ENCODE assay signal across 24 cellular contexts in genomic region chr2:153967248-153967973, GRCh38.
DNase-seq lines count a peak whose midpoint lies in the region; ATAC-seq and TF ChIP-seq lines count a peak whose summit lies in the region.
"Had no signal": no experiment of that assay in that cellular context is flagged by ENCODE, and none has a peak within 500 bp of the region (broad histone marks: within the 10 kb centered on the region; RNA-seq: fewer than 3 reads in every experiment).

No MANE protein-coding gene starts in this region.

- CTCF ChIA-PET in HCT116 (lab: Charles Lee), result no interaction called here
- CTCF ChIA-PET in activated CD4-positive, alpha-beta T cell treated with anti-CD3 and anti-CD28 coated beads, Interleukin-2, amount 10 ng/mL, durations not matched to agents 7 days and 5 days (lab: Charles Lee), result no interaction called here

- ATAC-seq in HCT116, result peak; percentile 30; the same call in 1 of the 2 replicates
- ATAC-seq in GM18498 (IDR thresholded peaks at IDR 0.05; ENCODE audit: unreplicated experiment), result no peak
- ATAC-seq: T-cell had no signal

- H3K4me3 ChIP-seq in HCT116 (replicated peaks in 1 of 2; ENCODE audit: low read depth in 1 of 2, low read length in 2 of 2), result no peak overlapping the region
- H3K4me3 ChIP-seq: BLaER1 treated with 17β-estradiol and CSF1 and Interleukin-3, amounts not matched to agents 10 nM and 100 nM; HAP-1 had no signal

- no peaks in the 10 kb centered on the region for H3K27me3 ChIP-seq in HCT116 (ENCODE audit: insufficient read depth, low read length)
- H3K27me3 ChIP-seq: BLaER1 treated with 17β-estradiol and CSF1 and Interleukin-3, amounts not matched to agents 10 nM and 100 nM had no signal

- H3K4me3 Mint-ChIP-seq in activated CD4-positive, alpha-beta T cell treated with anti-CD3 and anti-CD28 coated beads, Interleukin-2, amount 10 ng/mL, durations not matched to agents 7 days and 5 days, result no peak overlapping the region
- H3K4me3 Mint-ChIP-seq: CD4-positive, alpha-beta T cell; T-cell had no signal

- H3K9me3 Mint-ChIP-seq in activated CD4-positive, alpha-beta T cell treated with anti-CD3 and anti-CD28 coated beads, Interleukin-2, amount 10 ng/mL, durations not matched to agents 7 days and 5 days, result no peaks in the 10 kb centered on the region

- H4K20me1 ChIP-seq in HCT116 (ENCODE audit: insufficient read depth), result no peaks in the 10 kb centered on the region
- H4K20me1 ChIP-seq: BLaER1 treated with 17β-estradiol and CSF1 and Interleukin-3, amounts not matched to agents 10 nM and 100 nM had no signal

- H3K9me3 ChIP-seq in HCT116 (ENCODE audit: control insufficient read depth in 1 of 2, insufficient read depth in 1 of 2, low read depth in 1 of 2, low read length in 2 of 2), result no peaks in the 10 kb centered on the region
- H3K9me3 ChIP-seq: BLaER1 treated with 17β-estradiol and CSF1 and Interleukin-3, amounts not matched to agents 10 nM and 100 nM; HAP-1 had no signal

- H3K36me3 Mint-ChIP-seq in activated CD4-positive, alpha-beta T cell treated with anti-CD3 and anti-CD28 coated beads, Interleukin-2, amount 10 ng/mL, durations not matched to agents 7 days and 5 days (ENCODE audit: low read depth), result no peaks in the 10 kb centered on the region
- H3K36me3 Mint-ChIP-seq: T-cell had no signal

- no peak for TF ChIP-seq RAD21 in HCT116 (IDR thresholded peaks at IDR 0.05; ENCODE audit: low read depth)

- RAD21 ChIA-PET in HCT116 (lab: Charles Lee; ENCODE audit: low non-redundant PET in 1 of 2, low total read pairs in 2 of 2, uncharacterized antibody in 2 of 2, unreplicated experiment in 2 of 2), result no interaction called here

- POLR2A ChIA-PET in HCT116 (lab: Charles Lee), result no interaction called here
- POLR2A ChIA-PET in activated CD4-positive, alpha-beta T cell treated with anti-CD3 and anti-CD28 coated beads, Interleukin-2, amount 10 ng/mL, durations not matched to agents 7 days and 5 days (lab: Charles Lee), result no interaction called here

- no peaks in the 10 kb centered on the region for H3K79me2 ChIP-seq in HCT116 (ENCODE audit: insufficient read depth, low read length)

- no peak overlapping the region for H3K27ac Mint-ChIP-seq in activated CD4-positive, alpha-beta T cell treated with anti-CD3 and anti-CD28 coated beads, Interleukin-2, amount 10 ng/mL, durations not matched to agents 7 days and 5 days
- H3K27ac Mint-ChIP-seq: CD4-positive, alpha-beta T cell; T-cell had no signal

- in situ Hi-C loops in G401 (cut with HindIII; ENCODE audit: low sequenced_read_pairs), result no loop called here

- H3K27me3 Mint-ChIP-seq in activated CD4-positive, alpha-beta T cell treated with anti-CD3 and anti-CD28 coated beads, Interleukin-2, amount 10 ng/mL, durations not matched to agents 7 days and 5 days, result no peaks in the 10 kb centered on the region
- H3K27me3 Mint-ChIP-seq: CD4-positive, alpha-beta T cell; T-cell had no signal

- no peak overlapping the region for H3K4me2 ChIP-seq in HCT116 (ENCODE audit: low read length)
- H3K4me2 ChIP-seq: BLaER1 treated with 17β-estradiol and CSF1 and Interleukin-3, amounts not matched to agents 10 nM and 100 nM had no signal

- peak; percentile 70 for DNase-seq in G401 (ENCODE audit: low spot score)
- no peak for DNase-seq in HCT116 (ENCODE audit: low read depth, low spot score)
- peak; percentile 66 for DNase-seq in cerebellar cortex (ENCODE audit: low spot score)
- DNase-seq in iPS-NIHi7 (ENCODE audit: extremely low spot score), result peak; percentile 16
- DNase-seq in SIG-M5 (lab: John Stamatoyannopoulos, UW), result no peak
- no peak for DNase-seq in activated CD4-positive, alpha-beta T cell treated with anti-CD3 and anti-CD28 coated beads, Interleukin-2, amount 10 ng/mL, durations not matched to agents 7 days and 5 days
- no peak for DNase-seq in HuH-7.5 (ENCODE audit: low spot score)
- DNase-seq: AML-193; CD4-positive, alpha-beta T cell; GF-D8; Karpas-422; MV-4-11; NCI-H1105; NCI-H146; NCI-H1930; NCI-H2107; NCI-H446 treated with DMSO at 0.1 percent for 48 hours; NCI-H526; Right ventricle myocardium superior; RPMI8226; T-cell had no signal

- TF ChIP-seq CTCF in HCT116 (IDR thresholded peaks at IDR 0.05 in 2 of 3, conservative IDR thresholded peaks at IDR 0.05 in 1 of 3; ENCODE audit: borderline replicate concordance in 1 of 3, insufficient read depth in 1 of 3, low read depth in 2 of 3, low read length in 2 of 3), result no peak

- no peak overlapping the region for H3K9ac ChIP-seq in HCT116 (ENCODE audit: low read length)
- H3K9ac ChIP-seq: BLaER1 treated with 17β-estradiol and CSF1 and Interleukin-3, amounts not matched to agents 10 nM and 100 nM had no signal

- H3K4me1 ChIP-seq in HCT116 (ENCODE audit: control insufficient read depth in 1 of 2, insufficient read depth in 2 of 2, low read length in 2 of 2), result no peaks in the 10 kb centered on the region
- H3K4me1 ChIP-seq: BLaER1 treated with 17β-estradiol and CSF1 and Interleukin-3, amounts not matched to agents 10 nM and 100 nM; HAP-1 had no signal

- no peak for TF ChIP-seq POLR2A in HCT116 (IDR thresholded peaks at IDR 0.05; ENCODE audit: borderline replicate concordance, extremely low read depth, insufficient read depth, insufficient read length)

- no peak overlapping the region for H3K27ac ChIP-seq in HCT116 (ENCODE audit: low read depth, low read length)
- H3K27ac ChIP-seq: BLaER1 treated with 17β-estradiol and CSF1 and Interleukin-3, amounts not matched to agents 10 nM and 100 nM had no signal

- no peaks in the 10 kb centered on the region for H3K36me3 ChIP-seq in HCT116 (ENCODE audit: control insufficient read depth in 1 of 2, insufficient read depth in 2 of 2, low read length in 2 of 2)
- H3K36me3 ChIP-seq: BLaER1 treated with 17β-estradiol and CSF1 and Interleukin-3, amounts not matched to agents 10 nM and 100 nM; HAP-1 had no signal

- H2AFZ ChIP-seq in HCT116 (ENCODE audit: low read depth, low read length, poor library complexity, severe bottlenecking), result no peak overlapping the region

- intact Hi-C loops in HCT116 (cut with micrococcal nuclease), result no loop called here

- no TSS peak for BruUV-seq in HCT116 (replicated peaks; lab: Mats Ljungman, UMichigan)

- H3K9me2 ChIP-seq in HCT116 (ENCODE audit: insufficient read depth), result no peaks in the 10 kb centered on the region

- no peaks in the 10 kb centered on the region for H3K4me1 Mint-ChIP-seq in activated CD4-positive, alpha-beta T cell treated with anti-CD3 and anti-CD28 coated beads, Interleukin-2, amount 10 ng/mL, durations not matched to agents 7 days and 5 days
- H3K4me1 Mint-ChIP-seq: T-cell had no signal

TF ChIP-seq in HCT116, 20 proteins besides CTCF, POLR2A, EP300 and RAD21 (continues in another document):
- TF ChIP-seq ATF3 (IDR thresholded peaks at IDR 0.05), result no peak
- TF ChIP-seq SIN3A (IDR thresholded peaks at IDR 0.05; ENCODE audit: low read depth), result no peak
- no peak for TF ChIP-seq MAX (IDR thresholded peaks at IDR 0.05)
- no peak for TF ChIP-seq FOSL1 (IDR thresholded peaks at IDR 0.05; ENCODE audit: low read depth)
- TF ChIP-seq ELF1 (IDR thresholded peaks at IDR 0.05; ENCODE audit: borderline replicate concordance, low read depth), result no peak
- TF ChIP-seq EZH2phosphoT487 (IDR thresholded peaks at IDR 0.05; ENCODE audit: borderline replicate concordance), result no peak
- TF ChIP-seq EGR1 (IDR thresholded peaks at IDR 0.05; ENCODE audit: low read depth), result no peak
- no peak for TF ChIP-seq JUND (IDR thresholded peaks at IDR 0.05)
- TF ChIP-seq CEBPB (IDR thresholded peaks at IDR 0.05; ENCODE audit: low read depth), result no peak
- TF ChIP-seq SP1 (IDR thresholded peaks at IDR 0.05; ENCODE audit: low read depth), result no peak
- TF ChIP-seq TCF7L2 (IDR thresholded peaks at IDR 0.05; ENCODE audit: borderline replicate concordance, extremely low read depth, insufficient read depth, insufficient read length), result no peak
- no peak for TF ChIP-seq CBX3 (IDR thresholded peaks at IDR 0.05; ENCODE audit: low read depth)
- no peak for TF ChIP-seq ZBTB33 (IDR thresholded peaks at IDR 0.05; ENCODE audit: extremely low read depth, insufficient replicate concordance, low read length)
- no peak for TF ChIP-seq SRF (IDR thresholded peaks at IDR 0.05; ENCODE audit: low read depth)
- TF ChIP-seq POLR2AphosphoS5 (IDR thresholded peaks at IDR 0.05; ENCODE audit: low read depth, low read length), result no peak

Comparison
In these comparisons a context has a peak if more than half of its experiments do, and no peak if none do; other contexts are left out.
1. DNase-seq: peak in G401 (single experiment), cerebellar cortex (single experiment) and iPS-NIHi7 (single experiment); none in HCT116 (single experiment), SIG-M5 (single experiment), activated CD4-positive, alpha-beta T cell treated with anti-CD3 and anti-CD28 coated beads, Interleukin-2, amount 10 ng/mL, durations not matched to agents 7 days and 5 days (single experiment) and HuH-7.5 (single experiment).